In genomic region chr18:572499-573289, GRCh38 we compare ENCODE assay signal across 1 cellular context.
TF ChIP-seq lines count a peak whose summit lies in the region.

No MANE protein-coding gene starts in this region.

TF ChIP-seq in HepG2, 621 proteins besides CTCF, POLR2A, EP300 and RAD21 (continued from another document and continues in another):
- TF ChIP-seq, protein P1, sequence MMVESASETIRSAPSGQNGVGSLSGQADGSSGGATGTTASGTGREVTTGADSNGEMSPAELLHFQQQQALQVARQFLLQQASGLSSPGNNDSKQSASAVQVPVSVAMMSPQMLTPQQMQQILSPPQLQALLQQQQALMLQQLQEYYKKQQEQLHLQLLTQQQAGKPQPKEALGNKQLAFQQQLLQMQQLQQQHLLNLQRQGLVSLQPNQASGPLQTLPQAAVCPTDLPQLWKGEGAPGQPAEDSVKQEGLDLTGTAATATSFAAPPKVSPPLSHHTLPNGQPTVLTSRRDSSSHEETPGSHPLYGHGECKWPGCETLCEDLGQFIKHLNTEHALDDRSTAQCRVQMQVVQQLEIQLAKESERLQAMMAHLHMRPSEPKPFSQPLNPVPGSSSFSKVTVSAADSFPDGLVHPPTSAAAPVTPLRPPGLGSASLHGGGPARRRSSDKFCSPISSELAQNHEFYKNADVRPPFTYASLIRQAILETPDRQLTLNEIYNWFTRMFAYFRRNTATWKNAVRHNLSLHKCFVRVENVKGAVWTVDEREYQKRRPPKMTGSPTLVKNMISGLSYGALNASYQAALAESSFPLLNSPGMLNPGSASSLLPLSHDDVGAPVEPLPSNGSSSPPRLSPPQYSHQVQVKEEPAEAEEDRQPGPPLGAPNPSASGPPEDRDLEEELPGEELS (CRISPR knock-in tag; IDR thresholded peaks at IDR 0.05) = peak; percentile 56; the same call in 1 of the 2 replicates
- TF ChIP-seq THAP11 (CRISPR knock-in tag; IDR thresholded peaks at IDR 0.05) = peak; percentile 14; the same call in 1 of the 2 replicates
- no peak for TF ChIP-seq FOSL2 (CRISPR knock-in tag; IDR thresholded peaks at IDR 0.05)
- TF ChIP-seq ELF4 (CRISPR knock-in tag; IDR thresholded peaks at IDR 0.05; ENCODE audit: borderline replicate concordance) = no peak
- TF ChIP-seq ZNF562 (CRISPR knock-in tag; IDR thresholded peaks at IDR 0.05; ENCODE audit: borderline replicate concordance) = no peak
- no peak for TF ChIP-seq ZNF724P (CRISPR knock-in tag; IDR thresholded peaks at IDR 0.05; ENCODE audit: borderline replicate concordance)
- no peak for TF ChIP-seq ZNF33B (CRISPR knock-in tag; IDR thresholded peaks at IDR 0.05)
- no peak for TF ChIP-seq ZNF597 (CRISPR knock-in tag; IDR thresholded peaks at IDR 0.05)
- TF ChIP-seq, protein P2, sequence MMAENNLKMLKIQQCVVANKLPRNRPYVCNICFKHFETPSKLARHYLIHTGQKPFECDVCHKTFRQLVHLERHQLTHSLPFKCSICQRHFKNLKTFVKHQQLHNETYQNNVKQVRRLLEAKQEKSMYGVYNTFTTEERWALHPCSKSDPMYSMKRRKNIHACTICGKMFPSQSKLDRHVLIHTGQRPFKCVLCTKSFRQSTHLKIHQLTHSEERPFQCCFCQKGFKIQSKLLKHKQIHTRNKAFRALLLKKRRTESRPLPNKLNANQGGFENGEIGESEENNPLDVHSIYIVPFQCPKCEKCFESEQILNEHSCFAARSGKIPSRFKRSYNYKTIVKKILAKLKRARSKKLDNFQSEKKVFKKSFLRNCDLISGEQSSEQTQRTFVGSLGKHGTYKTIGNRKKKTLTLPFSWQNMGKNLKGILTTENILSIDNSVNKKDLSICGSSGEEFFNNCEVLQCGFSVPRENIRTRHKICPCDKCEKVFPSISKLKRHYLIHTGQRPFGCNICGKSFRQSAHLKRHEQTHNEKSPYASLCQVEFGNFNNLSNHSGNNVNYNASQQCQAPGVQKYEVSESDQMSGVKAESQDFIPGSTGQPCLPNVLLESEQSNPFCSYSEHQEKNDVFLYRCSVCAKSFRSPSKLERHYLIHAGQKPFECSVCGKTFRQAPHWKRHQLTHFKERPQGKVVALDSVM (CRISPR knock-in tag; IDR thresholded peaks at IDR 0.05) = no peak
- TF ChIP-seq SIN3B (IDR thresholded peaks at IDR 0.05; ENCODE audit: low read length) = no peak
- no peak for TF ChIP-seq ZNF879 (CRISPR knock-in tag; IDR thresholded peaks at IDR 0.05)
- no peak for TF ChIP-seq CSRNP2 (CRISPR knock-in tag; conservative IDR thresholded peaks at IDR 0.05; ENCODE audit: low read depth)
- no peak for TF ChIP-seq ZNF614 (CRISPR knock-in tag; IDR thresholded peaks at IDR 0.05; ENCODE audit: borderline replicate concordance)
- peak; percentile 11 for TF ChIP-seq SPEN (CRISPR knock-in tag; IDR thresholded peaks at IDR 0.05; ENCODE audit: low read depth)
- TF ChIP-seq ZNF660 (CRISPR knock-in tag; IDR thresholded peaks at IDR 0.05; ENCODE audit: borderline replicate concordance, low read depth) = no peak
- TF ChIP-seq ZNF329 (CRISPR knock-in tag; IDR thresholded peaks at IDR 0.05; ENCODE audit: low read depth) = no peak
- TF ChIP-seq TBP (CRISPR knock-in tag; IDR thresholded peaks at IDR 0.05) = no peak
- TF ChIP-seq, protein P3, sequence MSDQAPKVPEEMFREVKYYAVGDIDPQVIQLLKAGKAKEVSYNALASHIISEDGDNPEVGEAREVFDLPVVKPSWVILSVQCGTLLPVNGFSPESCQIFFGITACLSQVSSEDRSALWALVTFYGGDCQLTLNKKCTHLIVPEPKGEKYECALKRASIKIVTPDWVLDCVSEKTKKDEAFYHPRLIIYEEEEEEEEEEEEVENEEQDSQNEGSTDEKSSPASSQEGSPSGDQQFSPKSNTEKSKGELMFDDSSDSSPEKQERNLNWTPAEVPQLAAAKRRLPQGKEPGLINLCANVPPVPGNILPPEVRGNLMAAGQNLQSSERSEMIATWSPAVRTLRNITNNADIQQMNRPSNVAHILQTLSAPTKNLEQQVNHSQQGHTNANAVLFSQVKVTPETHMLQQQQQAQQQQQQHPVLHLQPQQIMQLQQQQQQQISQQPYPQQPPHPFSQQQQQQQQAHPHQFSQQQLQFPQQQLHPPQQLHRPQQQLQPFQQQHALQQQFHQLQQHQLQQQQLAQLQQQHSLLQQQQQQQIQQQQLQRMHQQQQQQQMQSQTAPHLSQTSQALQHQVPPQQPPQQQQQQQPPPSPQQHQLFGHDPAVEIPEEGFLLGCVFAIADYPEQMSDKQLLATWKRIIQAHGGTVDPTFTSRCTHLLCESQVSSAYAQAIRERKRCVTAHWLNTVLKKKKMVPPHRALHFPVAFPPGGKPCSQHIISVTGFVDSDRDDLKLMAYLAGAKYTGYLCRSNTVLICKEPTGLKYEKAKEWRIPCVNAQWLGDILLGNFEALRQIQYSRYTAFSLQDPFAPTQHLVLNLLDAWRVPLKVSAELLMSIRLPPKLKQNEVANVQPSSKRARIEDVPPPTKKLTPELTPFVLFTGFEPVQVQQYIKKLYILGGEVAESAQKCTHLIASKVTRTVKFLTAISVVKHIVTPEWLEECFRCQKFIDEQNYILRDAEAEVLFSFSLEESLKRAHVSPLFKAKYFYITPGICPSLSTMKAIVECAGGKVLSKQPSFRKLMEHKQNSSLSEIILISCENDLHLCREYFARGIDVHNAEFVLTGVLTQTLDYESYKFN (CRISPR knock-in tag; conservative IDR thresholded peaks at IDR 0.05) = peak; percentile 89
- TF ChIP-seq E2F2 (CRISPR knock-in tag; IDR thresholded peaks at IDR 0.05; ENCODE audit: borderline replicate concordance) = no peak
- TF ChIP-seq ZNF749 (CRISPR knock-in tag; IDR thresholded peaks at IDR 0.05; ENCODE audit: borderline replicate concordance) = no peak
- no peak for TF ChIP-seq FOXK1 (CRISPR knock-in tag; IDR thresholded peaks at IDR 0.05; ENCODE audit: borderline replicate concordance, low read depth)
- TF ChIP-seq, protein P4, sequence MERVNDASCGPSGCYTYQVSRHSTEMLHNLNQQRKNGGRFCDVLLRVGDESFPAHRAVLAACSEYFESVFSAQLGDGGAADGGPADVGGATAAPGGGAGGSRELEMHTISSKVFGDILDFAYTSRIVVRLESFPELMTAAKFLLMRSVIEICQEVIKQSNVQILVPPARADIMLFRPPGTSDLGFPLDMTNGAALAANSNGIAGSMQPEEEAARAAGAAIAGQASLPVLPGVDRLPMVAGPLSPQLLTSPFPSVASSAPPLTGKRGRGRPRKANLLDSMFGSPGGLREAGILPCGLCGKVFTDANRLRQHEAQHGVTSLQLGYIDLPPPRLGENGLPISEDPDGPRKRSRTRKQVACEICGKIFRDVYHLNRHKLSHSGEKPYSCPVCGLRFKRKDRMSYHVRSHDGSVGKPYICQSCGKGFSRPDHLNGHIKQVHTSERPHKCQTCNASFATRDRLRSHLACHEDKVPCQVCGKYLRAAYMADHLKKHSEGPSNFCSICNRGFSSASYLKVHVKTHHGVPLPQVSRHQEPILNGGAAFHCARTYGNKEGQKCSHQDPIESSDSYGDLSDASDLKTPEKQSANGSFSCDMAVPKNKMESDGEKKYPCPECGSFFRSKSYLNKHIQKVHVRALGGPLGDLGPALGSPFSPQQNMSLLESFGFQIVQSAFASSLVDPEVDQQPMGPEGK (CRISPR knock-in tag; IDR thresholded peaks at IDR 0.05) = peak; percentile 77
- TF ChIP-seq SNAPC4 (CRISPR knock-in tag; IDR thresholded peaks at IDR 0.05) = no peak
- TF ChIP-seq HNF4G (IDR thresholded peaks at IDR 0.05; ENCODE audit: borderline replicate concordance, low read depth, low read length) = peak; percentile 53
- no peak for TF ChIP-seq HNF4G (CRISPR knock-in tag; IDR thresholded peaks at IDR 0.05; ENCODE audit: borderline replicate concordance, low read depth)
- TF ChIP-seq, protein P5, sequence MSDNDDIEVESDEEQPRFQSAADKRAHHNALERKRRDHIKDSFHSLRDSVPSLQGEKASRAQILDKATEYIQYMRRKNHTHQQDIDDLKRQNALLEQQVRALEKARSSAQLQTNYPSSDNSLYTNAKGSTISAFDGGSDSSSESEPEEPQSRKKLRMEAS (IDR thresholded peaks at IDR 0.05) = no peak
- TF ChIP-seq ZNF616 (CRISPR knock-in tag; IDR thresholded peaks at IDR 0.05; ENCODE audit: low read depth) = no peak
- TF ChIP-seq SIN3A (IDR thresholded peaks at IDR 0.05; ENCODE audit: borderline replicate concordance, low read depth, low read length) = no peak
- TF ChIP-seq ZNF891 (CRISPR knock-in tag; IDR thresholded peaks at IDR 0.05) = no peak
- TF ChIP-seq TEAD2 (CRISPR knock-in tag; IDR thresholded peaks at IDR 0.05) = no peak
- no peak for TF ChIP-seq PHF20 (CRISPR knock-in tag; IDR thresholded peaks at IDR 0.05)
- peak; percentile 50 for TF ChIP-seq BCL6 (CRISPR knock-in tag; IDR thresholded peaks at IDR 0.05)
- TF ChIP-seq ZFP82 (CRISPR knock-in tag; IDR thresholded peaks at IDR 0.05; ENCODE audit: borderline replicate concordance) = no peak
- no peak for TF ChIP-seq ZNF350 (CRISPR knock-in tag; IDR thresholded peaks at IDR 0.05; ENCODE audit: borderline replicate concordance, low read depth)
- TF ChIP-seq MED1 (CRISPR knock-in tag; IDR thresholded peaks at IDR 0.05) = no peak
- no peak for TF ChIP-seq ZNF205 (CRISPR knock-in tag; IDR thresholded peaks at IDR 0.05)
- no peak for TF ChIP-seq ATF6 (CRISPR knock-in tag; conservative IDR thresholded peaks at IDR 0.05)
- no peak for TF ChIP-seq FIP1L1 (IDR thresholded peaks at IDR 0.05; ENCODE audit: borderline replicate concordance, insufficient read depth, low read depth, low read length)
- TF ChIP-seq HES4 (CRISPR knock-in tag; IDR thresholded peaks at IDR 0.05; ENCODE audit: borderline replicate concordance) = no peak
- no peak for TF ChIP-seq MTA3 (CRISPR knock-in tag; IDR thresholded peaks at IDR 0.05)
- TF ChIP-seq ZNF432 (CRISPR knock-in tag; IDR thresholded peaks at IDR 0.05; ENCODE audit: borderline replicate concordance) = no peak
- 0 out of 2 replicates have a peak, but pooled peaks have one; percentile 40 for TF ChIP-seq ZNF3 (CRISPR knock-in tag; IDR thresholded peaks at IDR 0.05)
